16 cellular contexts compared by ENCODE assay signal in the genomic region with DNA sequence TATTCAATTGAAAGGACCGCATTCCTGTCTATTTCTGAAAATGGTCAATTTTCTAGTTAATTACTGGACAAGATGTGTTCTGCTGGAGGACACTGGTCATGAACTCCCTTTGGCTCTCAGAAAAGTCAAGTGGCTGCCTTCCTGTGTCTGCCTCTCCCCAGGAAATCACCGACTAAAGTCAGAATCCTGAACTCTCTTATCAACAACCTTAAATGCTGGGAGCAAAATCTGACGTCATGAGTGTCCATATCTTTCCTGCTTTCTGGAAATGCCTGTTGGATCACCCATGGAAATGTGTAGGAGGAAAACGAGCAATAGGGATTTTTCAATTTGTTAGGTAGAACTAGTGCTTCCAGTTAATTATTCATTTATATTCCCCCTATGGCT.
"Had no signal": no experiment of that assay in that cellular context is flagged by ENCODE, and none has a peak within 500 bp of the region (broad histone marks: within the 10 kb centered on the region; RNA-seq: fewer than 3 reads in every experiment).

No MANE protein-coding gene starts in this region.

- H3K27ac Mint-ChIP-seq: activated naive CD4-positive, alpha-beta T cell treated with anti-CD3 and anti-CD28 coated beads, Interleukin-2, amount 50 U/mL, for 72 hours; brain; dendritic cell treated with granulocyte-macrophage colony-stimulating factor and Interleukin-4, amounts not matched to agents 40 ng/mL and 50 ng/mL, for 4 days; immature natural killer cell; naive B cell; stimulated activated effector memory CD8-positive, alpha-beta T cell treated with anti-CD3 and anti-CD28 coated beads, Interleukin-12 subunit alpha, Interleukin-12 subunit beta, amount 100 ng/mL, for 72 hours had no signal

- H3K27ac ChIP-seq: pancreas, tibial nerve had no signal

- H3K9me3 Mint-ChIP-seq: activated naive CD4-positive, alpha-beta T cell treated with anti-CD3 and anti-CD28 coated beads, Interleukin-2, amount 50 U/mL, for 72 hours; brain; dendritic cell treated with granulocyte-macrophage colony-stimulating factor and Interleukin-4, amounts not matched to agents 40 ng/mL and 50 ng/mL, for 4 days; naive B cell; stimulated activated effector memory CD8-positive, alpha-beta T cell treated with anti-CD3 and anti-CD28 coated beads, Interleukin-12 subunit alpha, Interleukin-12 subunit beta, amount 100 ng/mL, for 72 hours had no signal

- H3K4me1 Mint-ChIP-seq: naive B cell had no signal

- H3K27me3 ChIP-seq: pancreas, tibial nerve had no signal

- H3K9me3 ChIP-seq: pancreas, tibial nerve had no signal

- H3K36me3 Mint-ChIP-seq: activated naive CD4-positive, alpha-beta T cell treated with anti-CD3 and anti-CD28 coated beads, Interleukin-2, amount 50 U/mL, for 72 hours; brain; immature natural killer cell; naive B cell; stimulated activated effector memory CD8-positive, alpha-beta T cell treated with anti-CD3 and anti-CD28 coated beads, Interleukin-12 subunit alpha, Interleukin-12 subunit beta, amount 100 ng/mL, for 72 hours had no signal

- H3K4me3 ChIP-seq: pancreas, tibial nerve had no signal

- H3K27me3 Mint-ChIP-seq: brain; dendritic cell treated with granulocyte-macrophage colony-stimulating factor and Interleukin-4, amounts not matched to agents 40 ng/mL and 50 ng/mL, for 4 days; naive B cell had no signal

- ATAC-seq: activated CD4-positive, CD25-positive, alpha-beta regulatory T cell treated with anti-CD3 and anti-CD28 coated beads, Interleukin-2, amount 50 U/mL, for 24 hours; activated naive CD4-positive, alpha-beta T cell treated with anti-CD3 and anti-CD28 coated beads, Interleukin-2, amount 50 U/mL, for 72 hours; left colon; pancreas; stimulated activated effector memory CD8-positive, alpha-beta T cell treated with anti-CD3 and anti-CD28 coated beads, Interleukin-12 subunit alpha, Interleukin-12 subunit beta, amount 100 ng/mL, for 72 hours had no signal

- H3K36me3 ChIP-seq: pancreas, tibial nerve had no signal

- DNase-seq: amygdala, cerebellar nuclear complex, erythroblast, glutamatergic neuron, immature natural killer cell, left colon, naive B cell, pancreas, retina, small intestine had no signal

- H3K4me3 Mint-ChIP-seq: brain; dendritic cell treated with granulocyte-macrophage colony-stimulating factor and Interleukin-4, amounts not matched to agents 40 ng/mL and 50 ng/mL, for 4 days; immature natural killer cell; naive B cell; stimulated activated effector memory CD8-positive, alpha-beta T cell treated with anti-CD3 and anti-CD28 coated beads, Interleukin-12 subunit alpha, Interleukin-12 subunit beta, amount 100 ng/mL, for 72 hours had no signal
